In the genomic region with DNA sequence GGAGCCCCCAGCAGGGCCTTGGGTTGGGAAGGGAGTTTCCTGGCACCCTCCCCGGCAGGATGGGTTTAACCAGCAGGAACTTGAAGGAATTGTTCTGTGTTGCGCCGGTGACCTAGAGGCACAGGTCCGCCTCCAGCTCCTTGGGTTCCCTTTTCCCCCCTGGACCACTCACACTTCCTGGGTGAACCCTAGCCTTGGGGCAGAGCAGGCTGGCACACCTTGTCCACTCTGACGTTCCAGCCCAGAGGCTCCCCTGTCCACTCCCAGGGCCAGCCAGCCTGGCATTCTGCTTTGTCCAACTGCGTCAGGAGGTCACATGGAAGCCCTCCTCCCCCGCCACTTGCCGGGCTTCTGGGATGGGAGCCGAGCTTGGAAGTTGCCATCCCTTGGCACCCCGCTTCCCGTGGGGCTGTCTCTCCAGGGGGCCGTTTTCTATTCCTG, we compare ENCODE assay signal across 17 cellular contexts. TPM values are rescaled to one million over a fixed set of nuclear protein-coding genes. Genes with fewer than 3 reads are reported as not detected.
DNase-seq lines count a peak whose midpoint lies in the region; ATAC-seq and TF ChIP-seq lines count a peak whose summit lies in the region.
"Had no signal": no experiment of that assay in that cellular context is flagged by ENCODE, and none has a peak within 500 bp of the region (broad histone marks: within the 10 kb centered on the region; RNA-seq: fewer than 3 reads in every experiment).

No MANE protein-coding gene starts in this region.

- TF ChIP-seq POLR2A in tibial nerve (IDR thresholded peaks at IDR 0.05): no peak

- H3K27me3 ChIP-seq in ascending aorta (no peaks in the 10 kb centered on the region), right cardiac atrium (ENCODE audit: control insufficient read depth, insufficient read depth) (no peaks in the 10 kb centered on the region), tibial nerve (no peaks in the 10 kb centered on the region)

- DNase-seq in ascending aorta (ENCODE audit: low spot score in 2 of 2): peak in 1 of 2 donors; percentile 64
- peak in 2 of 3 donors; percentile 60 to 75 for DNase-seq in right cardiac atrium
- DNase-seq in nucleus accumbens (lab: John Stamatoyannopoulos, UW): peak in 47 of 56 donors; percentile 25 to 88 (median 54)
- no peak for DNase-seq in tibial nerve (ENCODE audit: low spot score in 2 of 2)
- no peak for DNase-seq in OCI-M1 (lab: John Stamatoyannopoulos, UW)
- no peak for DNase-seq in endothelial cell (ENCODE audit: low spot score)
- DNase-seq in activated CD4-positive, alpha-beta T cell treated with anti-CD3 and anti-CD28 coated beads for 4 hours: no peak
- DNase-seq: activated CD4-positive, CD25-positive, alpha-beta regulatory T cell treated with anti-CD3 and anti-CD28 coated beads, Interleukin-2, amount 50 U/mL, for 72 hours; activated CD8-positive, alpha-beta memory T cell treated with anti-CD3 and anti-CD28 coated beads, Interleukin-2, amount 50 U/mL, for 48 hours; activated naive CD4-positive, alpha-beta T cell treated with anti-CD3 and anti-CD28 coated beads, Interleukin-2, amount 50 U/mL, for 16 hours; GOT3; naive thymus-derived CD4-positive, alpha-beta T cell; stimulated activated CD4-positive, alpha-beta T cell treated with anti-CD3 and anti-CD28 coated beads, Interleukin-4, amount 100 ng/mL, for 4 hours; T-helper 17 cell had no signal

- no peaks in the 10 kb centered on the region for H3K9me3 ChIP-seq in ascending aorta
- no peaks in the 10 kb centered on the region for H3K9me3 ChIP-seq in right cardiac atrium (ENCODE audit: control insufficient read depth, low read length)
- H3K9me3 ChIP-seq in tibial nerve: no peaks in the 10 kb centered on the region

- H3K9me3 Mint-ChIP-seq in endothelial cell (ENCODE audit: unreplicated experiment): no peaks in the 10 kb centered on the region
- H3K9me3 Mint-ChIP-seq: naive thymus-derived CD4-positive, alpha-beta T cell had no signal

- no peak overlapping the region for H3K4me3 Mint-ChIP-seq in endothelial cell (ENCODE audit: unreplicated experiment)
- H3K4me3 Mint-ChIP-seq: naive thymus-derived CD4-positive, alpha-beta T cell; T-helper 17 cell had no signal

- no peak overlapping the region for H3K4me3 ChIP-seq in ascending aorta
- H3K4me3 ChIP-seq in right cardiac atrium (ENCODE audit: low read length): no peak overlapping the region
- no peak overlapping the region for H3K4me3 ChIP-seq in tibial nerve

- ATAC-seq in right cardiac atrium (peak in 1 of 2 donors; percentile 8), GM19035 (IDR thresholded peaks at IDR 0.05; ENCODE audit: unreplicated experiment) (no peak)
- ATAC-seq: naive thymus-derived CD4-positive, alpha-beta T cell; sciatic nerve; T-helper 17 cell had no signal

- H3K27ac Mint-ChIP-seq in endothelial cell (ENCODE audit: unreplicated experiment): no peak overlapping the region
- H3K27ac Mint-ChIP-seq: T-helper 17 cell had no signal

- TF ChIP-seq CTCF in ascending aorta (IDR thresholded peaks at IDR 0.05) (no peak), tibial nerve (IDR thresholded peaks at IDR 0.05) (no peak), endothelial cell (IDR thresholded peaks at IDR 0.05; ENCODE audit: unreplicated experiment) (no peak)

- WGBS in right cardiac atrium: 72% methylated on average over 12 of the region's 12 CpGs
- 65 to 76% methylated on average over 10 to 12 of the region's 12 CpGs for WGBS in tibial nerve, 2 donors

- H3K27me3 Mint-ChIP-seq in endothelial cell (ENCODE audit: unreplicated experiment): peaks cover 5% of the 10 kb centered on the region
- H3K27me3 Mint-ChIP-seq: naive thymus-derived CD4-positive, alpha-beta T cell; T-helper 17 cell had no signal

- peak overlapping the region; percentile 10 to 92 for H3K27ac ChIP-seq in ascending aorta
- H3K27ac ChIP-seq in right cardiac atrium (ENCODE audit: low read length): peak overlapping the region; percentile 56
- peak overlapping the region in 3 of 4 donors; percentile 5 to 83 (median 75) for H3K27ac ChIP-seq in tibial nerve
- H3K27ac ChIP-seq: C4-2B had no signal

- H3K4me1 ChIP-seq in ascending aorta (peaks cover 20 to 32% of the 10 kb centered on the region in 2 donors), right cardiac atrium (ENCODE audit: control insufficient read depth, insufficient read depth, low read length) (peaks cover 18% of the 10 kb centered on the region), tibial nerve (peaks cover 0 to 74% (median 27%) of the 10 kb centered on the region in 4 donors)

- peaks cover 9% of the 10 kb centered on the region for H3K36me3 Mint-ChIP-seq in endothelial cell (ENCODE audit: low read depth, unreplicated experiment)

- peaks cover 21% of the 10 kb centered on the region for H3K4me1 Mint-ChIP-seq in endothelial cell (ENCODE audit: unreplicated experiment)

- intact Hi-C loops in ascending aorta (cut with DNase I): loop anchor here (10.0 kb wide), 1 partner anchor 254 kb away; no protein-coding TSS in a partner anchor
- intact Hi-C loops in right cardiac atrium (cut with DNase I): loop anchor here in 1 of 4 donors (10.0 kb wide), 1 partner anchor 54 kb away; a partner anchor contains a TSS

- TF ChIP-seq EP300 in tibial nerve (IDR thresholded peaks at IDR 0.05): no peak

- peaks cover 4 to 15% of the 10 kb centered on the region in 2 donors for H3K36me3 ChIP-seq in ascending aorta
- H3K36me3 ChIP-seq in tibial nerve: peaks cover 0 to 38% (median 0%) of the 10 kb centered on the region in 3 donors

RNA-seq across cellular contexts. Expression of a gene that starts 25.8 kb away (rescaled TPM):
- total RNA-seq in ascending aorta: 24.2 TPM
- total RNA-seq in right cardiac atrium: 100 to 1,000 TPM in 1 of 4 donors, 10 to 100 TPM in 3; 67.7 to 111 (median 82.3) TPM
- polyA plus RNA-seq in right cardiac atrium: 88.7 TPM
- total RNA-seq in tibial nerve: 100 to 1,000 TPM in 1 of 4 donors, 10 to 100 TPM in 3; 38.7 to 108 (median 53.2) TPM
- total RNA-seq in endothelial cell (ENCODE audit: unreplicated experiment): 18.2 TPM

RNA-seq across cellular contexts. Expression of a gene that starts 53.6 kb away (rescaled TPM):
- total RNA-seq in ascending aorta: 236 TPM
- total RNA-seq in right cardiac atrium: 100 to 1,000 TPM in 1 of 4 donors, 10 to 100 TPM in 3; 59.8 to 122 (median 62.7) TPM
- polyA plus RNA-seq in right cardiac atrium: 47.4 TPM
- 100 to 1,000 TPM in 2 of 4 donors, 10 to 100 TPM in 2; 66.6 to 244 (median 107) TPM for total RNA-seq in tibial nerve
- total RNA-seq in endothelial cell (ENCODE audit: unreplicated experiment): 70.8 TPM

Comparison
In these comparisons a context has a peak if more than half of its experiments do, and no peak if none do; other contexts are left out.
1. DNase-seq: peak in right cardiac atrium (2 of 3) and nucleus accumbens (47 of 56); none in tibial nerve (0 of 2), OCI-M1 (single experiment), endothelial cell (single experiment) and activated CD4-positive, alpha-beta T cell treated with anti-CD3 and anti-CD28 coated beads for 4 hours (0 of 2).
2. Peak in every context shown above with its lines, with median percentiles within 50 percentile points of each other: H3K27ac ChIP-seq.